In the genomic region with DNA sequence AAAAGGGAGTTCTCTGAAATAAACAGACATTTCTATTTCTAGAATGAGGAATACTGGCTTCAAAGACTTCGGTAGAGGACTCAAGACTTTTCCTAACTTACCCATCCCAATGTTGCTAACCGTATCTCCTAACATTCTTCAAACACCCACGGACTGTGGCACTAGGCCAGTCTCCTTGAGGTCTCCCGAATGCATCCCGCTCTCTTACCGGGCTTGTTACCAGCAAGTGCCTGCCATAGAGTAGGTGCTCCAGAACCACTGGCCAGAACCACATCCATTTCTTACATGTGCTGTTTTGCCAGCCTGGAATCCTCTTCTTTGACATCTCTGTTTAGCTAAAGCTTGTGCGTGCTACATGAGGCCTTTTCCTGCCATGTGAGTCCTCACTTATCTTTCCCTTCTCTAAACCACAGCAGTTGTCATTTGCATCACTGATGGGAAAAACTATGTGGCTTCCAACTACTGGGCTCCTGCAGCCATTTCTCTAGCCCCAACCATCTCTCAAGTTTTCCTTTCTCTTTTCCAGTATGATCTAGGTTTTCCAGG, we compare ENCODE assay signal across 19 cellular contexts. TPM values are rescaled to one million over a fixed set of nuclear protein-coding genes. Genes with fewer than 3 reads are reported as not detected.
DNase-seq lines count a peak whose midpoint lies in the region; ATAC-seq, FAIRE-seq and TF ChIP-seq lines count a peak whose summit lies in the region.
"Had no signal": no experiment of that assay in that cellular context is flagged by ENCODE, and none has a peak within 500 bp of the region (broad histone marks: within the 10 kb centered on the region; RNA-seq: fewer than 3 reads in every experiment).

No MANE protein-coding gene starts in this region.

- H3F3A ChIP-seq in neural progenitor cell (ENCODE audit: low read depth), result no peaks in the 10 kb centered on the region

- H3K79me2 ChIP-seq in HCT116 (ENCODE audit: insufficient read depth, low read length) (no peaks in the 10 kb centered on the region), K562 (ENCODE audit: control insufficient read depth, insufficient read depth, low read length) (no peaks in the 10 kb centered on the region), neural progenitor cell (ENCODE audit: low read depth) (no peaks in the 10 kb centered on the region)

- H3K4me3 Mint-ChIP-seq in neural progenitor cell, result no peak overlapping the region
- H3K4me3 Mint-ChIP-seq: CD4-positive, alpha-beta memory T cell; H9 had no signal

- POLR2A ChIA-PET in HCT116 (lab: Charles Lee), result no interaction called here
- POLR2A ChIA-PET in K562 (lab: Yijun Ruan, JAX), result no interaction called here

- H3K27ac ChIP-seq in HCT116 (ENCODE audit: low read depth, low read length) (no peak overlapping the region), K562 (ENCODE audit: extremely low read depth, low read depth, low read length) (no peak overlapping the region), neural progenitor cell (no peak overlapping the region)
- H3K27ac ChIP-seq: A549, GM23248 had no signal

- no peak overlapping the region for H3K4me3 ChIP-seq in HCT116 (replicated peaks in 1 of 2; ENCODE audit: low read depth in 1 of 2, low read length in 2 of 2)
- H3K4me3 ChIP-seq in K562, result no peak overlapping the region
- H3K4me3 ChIP-seq in neural progenitor cell, result no peak overlapping the region
- H3K4me3 ChIP-seq: A549, GM23248 had no signal

- TF ChIP-seq POLR2A in HCT116 (IDR thresholded peaks at IDR 0.05; ENCODE audit: borderline replicate concordance, extremely low read depth, insufficient read depth, insufficient read length), result no peak
- no peak for TF ChIP-seq POLR2A in K562 (conservative IDR thresholded peaks at IDR 0.05)

- H3K27me3 ChIP-seq in HCT116 (ENCODE audit: insufficient read depth, low read length) (no peaks in the 10 kb centered on the region), K562 (ENCODE audit: control insufficient read depth in 2 of 2, insufficient read depth in 2 of 2, low read length in 2 of 2) (no peaks in the 10 kb centered on the region), neural progenitor cell (no peaks in the 10 kb centered on the region)

- H3K9me3 Mint-ChIP-seq in neural progenitor cell, result peaks cover 14% of the 10 kb centered on the region

- H3K27me3 Mint-ChIP-seq in neural progenitor cell (ENCODE audit: insufficient read depth, low read depth), result peaks cover 3% of the 10 kb centered on the region

- H3K36me3 ChIP-seq in HCT116 (ENCODE audit: control insufficient read depth in 1 of 2, insufficient read depth in 2 of 2, low read length in 2 of 2), result no peaks in the 10 kb centered on the region
- H3K36me3 ChIP-seq in K562 (ENCODE audit: control insufficient read depth, insufficient read depth, low read length), result no peaks in the 10 kb centered on the region
- H3K36me3 ChIP-seq in neural progenitor cell, result no peaks in the 10 kb centered on the region

- H3K4me1 Mint-ChIP-seq in neural progenitor cell, result peaks cover 16% of the 10 kb centered on the region
- H3K4me1 Mint-ChIP-seq: H9 had no signal

- peaks cover 5% of the 10 kb centered on the region for H3K36me3 Mint-ChIP-seq in neural progenitor cell

- peak; percentile 68 for FAIRE-seq in HTR-8/SVneo (lab: Jason Lieb, UNC)
- no peak for FAIRE-seq in K562 (lab: Jason Lieb, UNC)
- FAIRE-seq: A549, GM19239 had no signal

- no peaks in the 10 kb centered on the region for H3K9me2 ChIP-seq in HCT116 (ENCODE audit: insufficient read depth)

- WGBS in K562 (ENCODE audit: insufficient coverage, low coverage, missing lambda C conversion rate), result 31% methylated on average over 7 of the region's 7 CpGs

- no peak for TF ChIP-seq EP300 in K562 (IDR thresholded peaks at IDR 0.05; ENCODE audit: low read length)

- H3K4me2 ChIP-seq in HCT116 (ENCODE audit: low read length) (no peak overlapping the region), K562 (ENCODE audit: insufficient read depth, low read length) (no peak overlapping the region), neural progenitor cell (no peak overlapping the region)
- H3K4me2 ChIP-seq: A549 had no signal

- H3K9me1 ChIP-seq in K562 (ENCODE audit: control insufficient read depth, insufficient read depth, low read length), result no peaks in the 10 kb centered on the region

- in situ Hi-C loops in K562 (cut with MboI), result no loop called here

- TF ChIP-seq RAD21 in HCT116 (IDR thresholded peaks at IDR 0.05; ENCODE audit: low read depth), result no peak
- TF ChIP-seq RAD21 in K562 (CRISPR knock-in tag; conservative IDR thresholded peaks at IDR 0.05 in 1 of 2, IDR thresholded peaks at IDR 0.05 in 1 of 2), result no peak

- H3K4me1 ChIP-seq in HCT116 (ENCODE audit: control insufficient read depth in 1 of 2, insufficient read depth in 2 of 2, low read length in 2 of 2) (no peaks in the 10 kb centered on the region), K562 (replicated peaks in 1 of 2; ENCODE audit: control insufficient read depth in 2 of 2, insufficient read depth in 2 of 2, low read length in 2 of 2) (no peaks in the 10 kb centered on the region), neural progenitor cell (no peaks in the 10 kb centered on the region)
- H3K4me1 ChIP-seq: A549 had no signal

- DNase-seq in HCT116 (ENCODE audit: low read depth, low spot score) (no peak), HTR-8/SVneo (ENCODE audit: insufficient read length, low spot score) (no peak), K562 (ENCODE audit: extremely low read depth in 1 of 4, low spot score in 3 of 4) (no peak), neural progenitor cell (ENCODE audit: low spot score) (no peak), NCI-H146 treated with DMSO at 0.1 percent for 48 hours (lab: John Stamatoyannopoulos, UW; ENCODE audit: unreplicated experiment) (no peak), NCI-H748 treated with DMSO at 0.1 percent for 48 hours (lab: John Stamatoyannopoulos, UW) (no peak)
- DNase-seq: 8988T; C1 segment of cervical spinal cord; Calu3; CD4-positive, alpha-beta memory T cell; COR-L47; DMS53; DMS79 treated with DMSO at 0.1 percent for 48 hours; GF-D8; GM23248; H9 had no signal

- no peak for ATAC-seq in HCT116
- ATAC-seq in K562, result no peak
- no peak for ATAC-seq in GM19463 (IDR thresholded peaks at IDR 0.05; ENCODE audit: unreplicated experiment)
- ATAC-seq: A549 had no signal

- BruUV-seq in HCT116 (replicated peaks; lab: Mats Ljungman, UMichigan), result no TSS peak
- no TSS peak for BruUV-seq in K562 (replicated peaks; lab: Mats Ljungman, UMichigan)

- intact Hi-C loops in HCT116 (cut with micrococcal nuclease), result no loop called here
- intact Hi-C loops in K562 (cut with micrococcal nuclease), result no loop called here

- CTCF ChIA-PET in HCT116 (lab: Charles Lee) (no interaction called here), K562 (lab: Yijun Ruan, JAX; ENCODE audit: low intra/inter-chr PET ratio) (no interaction called here)

- RAD21 ChIA-PET in HCT116 (lab: Charles Lee; ENCODE audit: low non-redundant PET in 1 of 2, low total read pairs in 2 of 2, uncharacterized antibody in 2 of 2, unreplicated experiment in 2 of 2), result no interaction called here

- H4K20me1 ChIP-seq in HCT116 (ENCODE audit: insufficient read depth), result no peaks in the 10 kb centered on the region
- no peaks in the 10 kb centered on the region for H4K20me1 ChIP-seq in K562 (replicated peaks; ENCODE audit: control insufficient read depth, insufficient read depth, low read length)
- no peaks in the 10 kb centered on the region for H4K20me1 ChIP-seq in neural progenitor cell (ENCODE audit: low read depth)

- H2AFZ ChIP-seq in HCT116 (ENCODE audit: low read depth, low read length, poor library complexity, severe bottlenecking) (no peak overlapping the region), K562 (ENCODE audit: low read depth, low read length) (no peak overlapping the region), neural progenitor cell (replicated peaks) (no peak overlapping the region)
- H2AFZ ChIP-seq: GM23248 had no signal

- peak overlapping the region; percentile 2 for H3K27ac Mint-ChIP-seq in neural progenitor cell

- no peak for TF ChIP-seq CTCF in HCT116 (IDR thresholded peaks at IDR 0.05 in 2 of 3, conservative IDR thresholded peaks at IDR 0.05 in 1 of 3; ENCODE audit: borderline replicate concordance in 1 of 3, insufficient read depth in 1 of 3, low read depth in 2 of 3, low read length in 2 of 3)
- TF ChIP-seq CTCF in K562 (IDR thresholded peaks at IDR 0.05 in 2 of 3, conservative IDR thresholded peaks at IDR 0.05 in 1 of 3; ENCODE audit: insufficient read depth in 2 of 3, low read depth in 1 of 3, low read length in 3 of 3), result no peak
- no peak for TF ChIP-seq CTCF in neural progenitor cell (IDR thresholded peaks at IDR 0.05)

- H3K9ac ChIP-seq in HCT116 (ENCODE audit: low read length) (no peak overlapping the region), K562 (ENCODE audit: insufficient read depth in 1 of 2, low read depth in 2 of 2, low read length in 2 of 2) (no peak overlapping the region), neural progenitor cell (no peak overlapping the region)
- H3K9ac ChIP-seq: GM23248 had no signal

- H3K9me3 ChIP-seq in HCT116 (ENCODE audit: control insufficient read depth in 1 of 2, insufficient read depth in 1 of 2, low read depth in 1 of 2, low read length in 2 of 2) (peaks cover 0 to 2% of the 10 kb centered on the region in 2 experiments; a peak in 1 of 4 replicates), K562 (replicated peaks; ENCODE audit: control insufficient read depth, insufficient read depth, low read depth, low read length) (no peaks in the 10 kb centered on the region), neural progenitor cell (ENCODE audit: low read depth) (no peaks in the 10 kb centered on the region)

TF ChIP-seq in K562, 482 proteins besides CTCF, POLR2A, EP300 and RAD21 (continues in another document):
- no peak for TF ChIP-seq ARID1B (IDR thresholded peaks at IDR 0.05)
- peak; percentile 81 for TF ChIP-seq ZNF274 (IDR thresholded peaks at IDR 0.05; ENCODE audit: borderline replicate concordance, low read depth, low read length)

RNA-seq across cellular contexts. Expression of a gene that starts 15.6 kb away (rescaled TPM):
- 37.6 TPM for total RNA-seq in HCT116 (2021; ENCODE audit: unreplicated experiment)
- 22.0 and 26.0 TPM in 2 replicates for polyA plus RNA-seq in HCT116 (2012)
- total RNA-seq in K562 (2011; cell fraction: chromatin; rRNA removed; ENCODE audit: low replicate concordance), result 18.6 and 34.7 TPM in 2 replicates
- 9.0 and 14.1 TPM in 2 replicates for total RNA-seq in K562 (2011; cell fraction: nucleolus; rRNA removed)
- 16.6 and 22.6 TPM in 2 replicates for total RNA-seq in K562 (2011; cell fraction: nucleoplasm; rRNA removed)
- 5.5 and 6.2 TPM in 2 replicates for total RNA-seq in K562 (2014; rRNA removed)
- 8.7 and 9.8 TPM in 2 replicates for total RNA-seq in K562 (2014; rRNA removed; fragmentation: Illumina TruSeq; extraction: Trizol)
- total RNA-seq in K562 (2015; rRNA removed; fragmentation: Illumina TruSeq; extraction: Trizol), result 12.2 and 12.6 TPM in 2 replicates
- 14.1 and 15.0 TPM in 2 replicates for total RNA-seq in K562 (2021)
- polyA plus RNA-seq in K562 (2011; rRNA removed), result 4.9 and 5.9 TPM in 2 replicates
- polyA plus RNA-seq in K562 (2011; cell fraction: cytosol; rRNA removed), result 4.3 and 5.9 TPM in 2 replicates
- 15.3 and 16.6 TPM in 2 replicates for polyA plus RNA-seq in K562 (2011; cell fraction: nucleus; rRNA removed)
- 15.0 and 16.8 TPM in 2 replicates for polyA plus RNA-seq in K562 (2012)
- polyA plus RNA-seq in K562 (2014; fragmentation: Illumina TruSeq; extraction: Trizol), result 12.5 and 13.2 TPM in 2 replicates
- 1 to 10 TPM; 3.4 to 3.9 TPM for polyA plus RNA-seq in K562 (2014; fragmentation: Nextera tagmentation; extraction: Ambion mirVana)
- polyA plus RNA-seq in K562 (2014; rRNA removed), result 7.7 and 8.0 TPM in 2 replicates
- 17.9 and 19.0 TPM in 2 replicates for polyA minus RNA-seq in K562 (2011; rRNA and poly(A)+ RNA removed)
- polyA minus RNA-seq in K562 (2011; cell fraction: cytosol; rRNA and poly(A)+ RNA removed), result 6.0 and 7.1 TPM in 2 replicates
- 12.0 and 14.1 TPM in 2 replicates for polyA minus RNA-seq in K562 (2011; cell fraction: nucleus; rRNA and poly(A)+ RNA removed)
- total RNA-seq in neural progenitor cell (ENCODE audit: low replicate concordance), result 28.7 and 30.0 TPM in 2 replicates
